Comparison of ENCODE assay signal across 8 cellular contexts in the genomic region with DNA sequence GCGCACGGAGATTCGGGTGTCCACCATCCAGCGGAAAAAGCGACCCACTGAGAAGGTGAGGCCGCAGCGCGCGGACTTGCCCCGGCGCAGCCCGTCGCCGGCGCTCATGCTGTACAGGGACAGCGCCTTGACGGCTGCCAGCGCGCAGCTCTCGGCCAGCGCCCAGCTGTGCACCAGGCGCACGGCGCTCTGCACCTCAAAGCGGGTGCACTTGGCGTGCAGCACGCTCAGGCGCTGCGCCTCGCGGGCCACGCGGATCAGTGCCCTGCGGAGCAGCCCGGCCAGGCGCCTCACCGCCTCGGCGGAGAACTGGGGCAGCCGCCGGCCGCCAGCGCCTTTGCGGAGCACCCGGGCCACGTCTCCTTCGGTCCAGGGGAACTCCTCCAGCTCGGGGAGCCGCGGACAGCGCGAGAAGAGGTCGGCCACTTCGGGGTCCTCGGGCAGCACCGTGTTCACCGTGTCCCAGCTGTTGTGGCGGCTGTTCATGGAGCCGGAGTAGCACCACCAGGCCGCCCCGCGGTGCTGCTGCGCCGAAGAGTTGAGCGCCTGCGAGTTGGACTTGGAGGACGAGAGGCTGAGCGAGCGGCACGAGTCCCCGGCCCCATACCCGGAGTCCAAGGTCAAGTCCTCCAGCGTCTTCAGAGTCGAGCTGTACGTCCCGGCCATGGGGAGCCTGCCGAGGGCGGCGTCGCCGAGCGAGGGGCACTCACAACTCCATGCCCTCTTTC. TPM values are rescaled to one million over a fixed set of nuclear protein-coding genes. Genes with fewer than 3 reads are reported as not detected.
A peak's percentile ranks its signal among the peaks of the same experiment; 100 is the strongest.
DNase-seq lines count a peak whose midpoint lies in the region; ATAC-seq and TF ChIP-seq lines count a peak whose summit lies in the region.

No MANE protein-coding gene starts in this region.

- no peaks in the 10 kb centered on the region for H3K36me3 ChIP-seq in HUES6 (ENCODE audit: control insufficient read depth, insufficient read depth, low read length)
- H3K36me3 ChIP-seq in body of pancreas (replicated peaks in 1 of 2; ENCODE audit: insufficient read depth in 1 of 2, low read depth in 2 of 2): no peaks in the 10 kb centered on the region
- H3K36me3 ChIP-seq in iPS-15b (ENCODE audit: control insufficient read depth, insufficient read depth, low read length): no peaks in the 10 kb centered on the region

- H3K27ac ChIP-seq in HUES6 (ENCODE audit: low read depth, low read length) (no peak overlapping the region; the same call in 1 of the 2 replicates), body of pancreas (peak overlapping the region; percentile 1 to 72 (median 54))

- H3K4me3 ChIP-seq in HUES6 (ENCODE audit: low read depth, low read length) (peak overlapping the region; percentile 81), body of pancreas (peak overlapping the region; percentile 10 to 17), iPS-15b (ENCODE audit: low read depth, low read length) (peak overlapping the region; percentile 65), skeletal muscle cell (ENCODE audit: low read depth, low read length) (peak overlapping the region; percentile 61)

- H3K27me3 ChIP-seq in HUES6 (ENCODE audit: control insufficient read depth, insufficient read depth, low read length) (peaks cover 28% of the 10 kb centered on the region), body of pancreas (no peaks in the 10 kb centered on the region), iPS-15b (ENCODE audit: control insufficient read depth, insufficient read depth, low read length) (peaks cover 30% of the 10 kb centered on the region)

- peaks cover 14% of the 10 kb centered on the region for H3K4me1 ChIP-seq in HUES6 (ENCODE audit: control insufficient read depth, insufficient read depth, low read length)
- H3K4me1 ChIP-seq in body of pancreas: peaks cover 31% of the 10 kb centered on the region
- H3K4me1 ChIP-seq in iPS-15b (ENCODE audit: control insufficient read depth, insufficient read depth, low read length): peaks cover 9% of the 10 kb centered on the region

- peak in 1 of 7 experiments; percentile 19 for TF ChIP-seq CTCF in body of pancreas (IDR thresholded peaks at IDR 0.05)

- H3K9ac ChIP-seq in HUES6 (ENCODE audit: low read length): peak overlapping the region; percentile 82
- peak overlapping the region; percentile 60 for H3K9ac ChIP-seq in iPS-15b (ENCODE audit: low read depth, low read length)

- H3K9me3 ChIP-seq in HUES6 (ENCODE audit: control insufficient read depth, insufficient read depth, low read depth, low read length) (no peaks in the 10 kb centered on the region), body of pancreas (no peaks in the 10 kb centered on the region), iPS-15b (ENCODE audit: control insufficient read depth, insufficient read depth, low read length) (no peaks in the 10 kb centered on the region)

- peak; percentile 21 for ATAC-seq in GM18502 (IDR thresholded peaks at IDR 0.05; ENCODE audit: poor library complexity, unreplicated experiment)
- peak; percentile 38 for ATAC-seq in body of pancreas
- no peak for ATAC-seq in HG03025 (IDR thresholded peaks at IDR 0.05; ENCODE audit: low FRiP score, unreplicated experiment)

- TF ChIP-seq POLR2A in body of pancreas (IDR thresholded peaks at IDR 0.05): peak in 1 of 3 donors; percentile 18

- intact Hi-C loops in body of pancreas (cut with DNase I): no loop called here

- DNase-seq in 8988T (peak; percentile 53), T-helper 9 cell (peak; percentile 36), body of pancreas (peak; percentile 59 to 75 (median 64)), skeletal muscle cell (ENCODE audit: low read depth) (no peak)

- WGBS in body of pancreas, 2 donors: 0% methylated on average over 79 of the region's 82 CpGs; no CpG with 5 or more reads in 1 of the 2 donors

RNA-seq across cellular contexts. Expression of a gene that starts 0.7 kb away (rescaled TPM):
- total RNA-seq in body of pancreas: 1 to 10 TPM; 2.1 to 4.3 TPM

Comparison
In these comparisons a context has a peak if more than half of its experiments do, and no peak if none do; other contexts are left out.
1. H3K4me3 ChIP-seq: peak in every context shown above with its lines; median percentile 81 in HUES6; 65 in iPS-15b; 61 in skeletal muscle cell; 14 in body of pancreas.